Comparison of ENCODE assay signal across 12 cellular contexts in genomic region chr2:27956895-27957294, GRCh38.
DNase-seq lines count a peak whose midpoint lies in the region; ATAC-seq and TF ChIP-seq lines count a peak whose summit lies in the region.
"Had no signal": no experiment of that assay in that cellular context is flagged by ENCODE, and none has a peak within 500 bp of the region (broad histone marks: within the 10 kb centered on the region; RNA-seq: fewer than 3 reads in every experiment).

No MANE protein-coding gene starts in this region.

- H3F3A ChIP-seq in PC-9 (ENCODE audit: insufficient read depth, low read depth) = peaks cover 53% of the 10 kb centered on the region

- peaks cover 47% of the 10 kb centered on the region for H3K79me2 ChIP-seq in PC-9 (ENCODE audit: low read depth)

- no peaks in the 10 kb centered on the region for H3K9me2 ChIP-seq in PC-9 (ENCODE audit: insufficient read depth)

- peaks cover 72% of the 10 kb centered on the region for H3K4me1 Mint-ChIP-seq in activated CD4-positive, alpha-beta T cell treated with anti-CD3 and anti-CD28 coated beads, Interleukin-2, amount 10 ng/mL, durations not matched to agents 24 days and 14 days

- peak overlapping the region; percentile 42 for H3K27ac Mint-ChIP-seq in activated CD4-positive, alpha-beta T cell treated with anti-CD3 and anti-CD28 coated beads, Interleukin-2, amount 10 ng/mL, durations not matched to agents 24 days and 14 days

- peaks cover 66% of the 10 kb centered on the region for H3K4me1 ChIP-seq in PC-9 (replicated peaks; ENCODE audit: insufficient read depth)
- H3K4me1 ChIP-seq in subcutaneous abdominal adipose tissue (ENCODE audit: control insufficient read depth in 5 of 5, insufficient read depth in 5 of 5, low read length in 5 of 5) = peaks cover 0 to 43% (median 40%) of the 10 kb centered on the region in 5 donors

- H3K27me3 Mint-ChIP-seq in activated CD4-positive, alpha-beta T cell treated with anti-CD3 and anti-CD28 coated beads, Interleukin-2, amount 10 ng/mL, durations not matched to agents 24 days and 14 days = no peaks in the 10 kb centered on the region
- H3K27me3 Mint-ChIP-seq: brain had no signal

- H3K36me3 Mint-ChIP-seq in activated CD4-positive, alpha-beta T cell treated with anti-CD3 and anti-CD28 coated beads, Interleukin-2, amount 10 ng/mL, durations not matched to agents 24 days and 14 days (ENCODE audit: low read depth) = peaks cover 21% of the 10 kb centered on the region

- no TSS peak for BruUV-seq in PC-9 (replicated peaks; lab: Mats Ljungman, UMichigan)

- CTCF ChIA-PET in PC-9 (lab: Charles Lee) = interaction anchor here (0.6 kb wide), 2 partner anchors 526 to 611 kb away, joined by 3 to 4 read pairs; no protein-coding TSS in a partner anchor

- H3K4me3 ChIP-seq in PC-9 = no peak overlapping the region
- H3K4me3 ChIP-seq in fibroblast of mammary gland (ENCODE audit: control insufficient read depth, low read depth, low read length) = no peak overlapping the region
- no peak overlapping the region for H3K4me3 ChIP-seq in subcutaneous abdominal adipose tissue (ENCODE audit: low read depth in 1 of 5, low read length in 5 of 5)

- no peaks in the 10 kb centered on the region for H4K20me1 ChIP-seq in PC-9 (ENCODE audit: insufficient read depth)

- intact Hi-C loops in activated CD4-positive, alpha-beta T cell treated with anti-CD3 and anti-CD28 coated beads, Interleukin-2, amount 10 ng/mL, durations not matched to agents 24 days and 14 days (cut with micrococcal nuclease) = loop anchor here (5.0 kb wide), 1 partner anchor 490 kb away; no protein-coding TSS in a partner anchor
- intact Hi-C loops in PC-9 (cut with micrococcal nuclease; ENCODE audit: unreplicated experiment) = loop anchor here (5.0 to 10.0 kb wide), 2 partner anchors 205 to 252 kb away; no protein-coding TSS in a partner anchor

- no peak overlapping the region for H3K9ac ChIP-seq in subcutaneous abdominal adipose tissue (ENCODE audit: low read length in 5 of 5)

- H3K27ac ChIP-seq in PC-9 (peak overlapping the region; percentile 88), subcutaneous abdominal adipose tissue (ENCODE audit: low read depth, low read length) (peak overlapping the region; percentile 9)

- peak overlapping the region; percentile 65 for H3K4me2 ChIP-seq in PC-9

- ATAC-seq in HG03469 (IDR thresholded peaks at IDR 0.05; ENCODE audit: unreplicated experiment) = no peak
- ATAC-seq in GM21447 (IDR thresholded peaks at IDR 0.05; ENCODE audit: unreplicated experiment) = no peak
- no peak for ATAC-seq in GM19452 (IDR thresholded peaks at IDR 0.05; ENCODE audit: unreplicated experiment)

- H3K36me3 ChIP-seq in PC-9 (ENCODE audit: low read depth) = peaks cover 11% of the 10 kb centered on the region; the same call in 1 of the 2 replicates
- H3K36me3 ChIP-seq in subcutaneous abdominal adipose tissue (ENCODE audit: control insufficient read depth in 5 of 5, insufficient read depth in 5 of 5, low read length in 5 of 5) = no peaks in the 10 kb centered on the region

- POLR2A ChIA-PET in PC-9 (lab: Charles Lee; ENCODE audit: unreplicated experiment) = no interaction called here

- no peak for DNase-seq in activated CD4-positive, alpha-beta T cell treated with anti-CD3 and anti-CD28 coated beads, Interleukin-2, amount 10 ng/mL, durations not matched to agents 24 days and 14 days
- no peak for DNase-seq in activated CD4-positive, alpha-beta T cell treated with anti-CD3 and anti-CD28 coated beads for 1 hour
- DNase-seq in PC-9 (peak in 1 of 2 experiments; percentile 61), fibroblast of mammary gland (ENCODE audit: low read depth) (peak; percentile 85)
- DNase-seq: immature natural killer cell, NCI-H1436 treated with DMSO at 0.1 percent for 48 hours had no signal

- H3K27me3 ChIP-seq in PC-9 (ENCODE audit: insufficient read depth, low read depth) = no peaks in the 10 kb centered on the region
- H3K27me3 ChIP-seq in subcutaneous abdominal adipose tissue (ENCODE audit: control insufficient read depth in 5 of 5, insufficient read depth in 4 of 5, low read length in 5 of 5) = no peaks in the 10 kb centered on the region

- peaks cover 3% of the 10 kb centered on the region for H3K9me3 Mint-ChIP-seq in activated CD4-positive, alpha-beta T cell treated with anti-CD3 and anti-CD28 coated beads, Interleukin-2, amount 10 ng/mL, durations not matched to agents 24 days and 14 days
- H3K9me3 Mint-ChIP-seq: immature natural killer cell had no signal

- TF ChIP-seq CTCF in PC-9 (conservative IDR thresholded peaks at IDR 0.05) (no peak), fibroblast of mammary gland (conservative IDR thresholded peaks at IDR 0.05; ENCODE audit: control insufficient read depth, insufficient read depth, low read depth, low read length) (no peak)

- H3K9me3 ChIP-seq in PC-9 (ENCODE audit: insufficient read depth, low read depth) (peaks cover 4% of the 10 kb centered on the region), subcutaneous abdominal adipose tissue (ENCODE audit: control insufficient read depth in 5 of 5, low read length in 5 of 5) (peaks cover 0 to 3% (median 0%) of the 10 kb centered on the region in 5 donors)

- no peak overlapping the region for H2AFZ ChIP-seq in PC-9

- H3K4me3 Mint-ChIP-seq in activated CD4-positive, alpha-beta T cell treated with anti-CD3 and anti-CD28 coated beads, Interleukin-2, amount 10 ng/mL, durations not matched to agents 24 days and 14 days = no peak overlapping the region
- H3K4me3 Mint-ChIP-seq: brain, immature natural killer cell, neural crest cell had no signal
